Comparison of ENCODE assay signal across 8 cellular contexts in genomic region chr6:87699576-87699975, GRCh38. TPM values are rescaled to one million over a fixed set of nuclear protein-coding genes. Genes with fewer than 3 reads are reported as not detected.
DNase-seq lines count a peak whose midpoint lies in the region; ATAC-seq and TF ChIP-seq lines count a peak whose summit lies in the region.

No MANE protein-coding gene starts in this region.

- H2BK120ac ChIP-seq in trophoblast cell (ENCODE audit: insufficient read depth, low read length, poor library complexity): no peak overlapping the region

- H4K8ac ChIP-seq in trophoblast cell (ENCODE audit: low read depth, low read length): no peak overlapping the region

- H3K18ac ChIP-seq in trophoblast cell (ENCODE audit: low read length): no peak overlapping the region

- no peak overlapping the region for H3K23ac ChIP-seq in trophoblast cell (ENCODE audit: low read length)

- no peak overlapping the region for H2BK12ac ChIP-seq in trophoblast cell (ENCODE audit: low read length)

- no peak overlapping the region for H4K91ac ChIP-seq in trophoblast cell (ENCODE audit: low read depth, low read length)

- intact Hi-C loops in PC-9 (cut with micrococcal nuclease; ENCODE audit: unreplicated experiment): no loop called here

- H3K79me1 ChIP-seq in trophoblast cell (ENCODE audit: low read length): peaks cover 9% of the 10 kb centered on the region

- CTCF ChIA-PET in PC-9 (lab: Charles Lee): no interaction called here

- peaks cover 56% of the 10 kb centered on the region for H3K4me1 ChIP-seq in DOHH2 (ENCODE audit: control insufficient read depth, low read length)
- peaks cover 23% of the 10 kb centered on the region for H3K4me1 ChIP-seq in PC-9 (replicated peaks; ENCODE audit: insufficient read depth)
- peaks cover 0 to 2% of the 10 kb centered on the region in 2 experiments for H3K4me1 ChIP-seq in trophoblast cell (ENCODE audit: control insufficient read depth in 1 of 2, insufficient read depth in 2 of 2, low read length in 2 of 2)

- no peaks in the 10 kb centered on the region for H3K9me2 ChIP-seq in DOHH2 (replicated peaks; ENCODE audit: control insufficient read depth, low read length)
- H3K9me2 ChIP-seq in PC-9 (ENCODE audit: insufficient read depth): no peaks in the 10 kb centered on the region

- H2AFZ ChIP-seq in PC-9 (no peak overlapping the region), trophoblast cell (ENCODE audit: insufficient read depth, low read length, poor library complexity) (no peak overlapping the region)

- no peak overlapping the region for H4K12ac ChIP-seq in trophoblast cell (ENCODE audit: low read depth, low read length)

- DNase-seq in PC-9 (no peak), epithelial cell of proximal tubule (ENCODE audit: low read depth) (no peak), trophoblast cell (no peak), midbrain (lab: John Stamatoyannopoulos, UW) (no peak), cortex of kidney (lab: John Stamatoyannopoulos, UW) (no peak), UCSD-AML1 (lab: John Stamatoyannopoulos, UW; ENCODE audit: unreplicated experiment) (no peak)

- no peak overlapping the region for H3K14ac ChIP-seq in trophoblast cell (ENCODE audit: low read length)

- H3K36me3 ChIP-seq in DOHH2 (ENCODE audit: control insufficient read depth, low read length): peaks cover 72% of the 10 kb centered on the region
- H3K36me3 ChIP-seq in PC-9 (ENCODE audit: low read depth): peaks cover 6% of the 10 kb centered on the region; the same call in 1 of the 2 replicates
- peaks cover 3 to 4% of the 10 kb centered on the region in 2 experiments for H3K36me3 ChIP-seq in trophoblast cell (ENCODE audit: control insufficient read depth in 1 of 2, insufficient read depth in 2 of 2, low read length in 2 of 2)

- H3K4me3 ChIP-seq in DOHH2 (ENCODE audit: low read length): peak overlapping the region; percentile 81
- peak overlapping the region; percentile 96 for H3K4me3 ChIP-seq in PC-9
- H3K4me3 ChIP-seq in epithelial cell of proximal tubule (ENCODE audit: low read depth, low read length): peak overlapping the region; percentile 95
- no peak overlapping the region for H3K4me3 ChIP-seq in trophoblast cell (ENCODE audit: low read depth, low read length)

- H3K27ac ChIP-seq in DOHH2 (ENCODE audit: low read depth, low read length): peak overlapping the region; percentile 86
- no peak overlapping the region for H3K27ac ChIP-seq in PC-9
- H3K27ac ChIP-seq in trophoblast cell (ENCODE audit: low read depth, low read length): no peak overlapping the region

- BruUV-seq in PC-9 (replicated peaks; lab: Mats Ljungman, UMichigan): no TSS peak

- no peaks in the 10 kb centered on the region for H3K9me3 ChIP-seq in DOHH2 (ENCODE audit: control insufficient read depth, insufficient read depth, low read length)
- no peaks in the 10 kb centered on the region for H3K9me3 ChIP-seq in PC-9 (ENCODE audit: insufficient read depth, low read depth)
- H3K9me3 ChIP-seq in trophoblast cell (ENCODE audit: insufficient read depth, low read depth, low read length): no peaks in the 10 kb centered on the region

- peak overlapping the region; percentile 71 for H3K4me2 ChIP-seq in DOHH2 (ENCODE audit: low read length)
- peak overlapping the region; percentile 95 for H3K4me2 ChIP-seq in PC-9
- H3K4me2 ChIP-seq in trophoblast cell (ENCODE audit: low read length): peak overlapping the region; percentile 70

- no peak overlapping the region for H3K9ac ChIP-seq in trophoblast cell (ENCODE audit: low read length)

- H3K79me2 ChIP-seq in DOHH2 (ENCODE audit: control insufficient read depth, low read length) (peaks cover 78% of the 10 kb centered on the region), PC-9 (ENCODE audit: low read depth) (peaks cover 74% of the 10 kb centered on the region), trophoblast cell (ENCODE audit: control insufficient read depth, insufficient read depth, low read length, poor library complexity) (peaks cover 25% of the 10 kb centered on the region)

- H3F3A ChIP-seq in DOHH2 (ENCODE audit: control insufficient read depth, insufficient read depth) (peaks cover 11% of the 10 kb centered on the region), PC-9 (ENCODE audit: insufficient read depth, low read depth) (peaks cover 29% of the 10 kb centered on the region)

- no peak for ATAC-seq in GM21360 (IDR thresholded peaks at IDR 0.05; ENCODE audit: unreplicated experiment)

- no peak overlapping the region for H2BK5ac ChIP-seq in trophoblast cell (ENCODE audit: low read depth, low read length, poor library complexity)

- POLR2A ChIA-PET in PC-9 (lab: Charles Lee; ENCODE audit: unreplicated experiment): interaction anchor here (0.6 to 0.7 kb wide), 2 partner anchors 169 to 229 kb away, joined by 3 to 6 read pairs; no protein-coding TSS in a partner anchor

- WGBS in trophoblast cell (ENCODE audit: extremely low coverage, insufficient coverage, insufficient read length): no CpG with 5 or more reads among the region's 4 CpGs

- H4K20me1 ChIP-seq in DOHH2 (ENCODE audit: control insufficient read depth, insufficient read depth, low read depth, low read length) (peaks cover 47% of the 10 kb centered on the region), PC-9 (ENCODE audit: insufficient read depth) (peaks cover 60% of the 10 kb centered on the region)

- no peak overlapping the region for H2AK5ac ChIP-seq in trophoblast cell (ENCODE audit: low read length)

- TF ChIP-seq CTCF in DOHH2 (IDR thresholded peaks at IDR 0.05; ENCODE audit: low read depth, low read length, poor library complexity, severe bottlenecking) (no peak), PC-9 (conservative IDR thresholded peaks at IDR 0.05) (no peak), epithelial cell of proximal tubule (conservative IDR thresholded peaks at IDR 0.05; ENCODE audit: low read depth, low read length) (no peak)

- no peaks in the 10 kb centered on the region for H3K27me3 ChIP-seq in DOHH2 (ENCODE audit: control insufficient read depth, low read length)
- H3K27me3 ChIP-seq in PC-9 (ENCODE audit: insufficient read depth, low read depth): no peaks in the 10 kb centered on the region
- no peaks in the 10 kb centered on the region for H3K27me3 ChIP-seq in trophoblast cell (ENCODE audit: insufficient read depth, low read length)

- H3K4ac ChIP-seq in trophoblast cell (ENCODE audit: low read depth, low read length): no peak overlapping the region

RNA-seq across cellular contexts. Expression of gene AKIRIN2, which starts 2.5 kb away (rescaled TPM):
- 34.7 and 48.3 TPM in 2 replicates for total RNA-seq in PC-9 (2021)
- total RNA-seq in epithelial cell of proximal tubule: 23.6 and 25.0 TPM in 2 replicates
- 86.1 and 86.4 TPM in 2 replicates for polyA plus RNA-seq in trophoblast cell (2013)
